ENCODE assay signal across 19 cellular contexts in genomic region chr13:39531646-39532045, GRCh38.
DNase-seq lines count a peak whose midpoint lies in the region; ATAC-seq and TF ChIP-seq lines count a peak whose summit lies in the region.
"Had no signal": no experiment of that assay in that cellular context is flagged by ENCODE, and none has a peak within 500 bp of the region (broad histone marks: within the 10 kb centered on the region; RNA-seq: fewer than 3 reads in every experiment).

No MANE protein-coding gene starts in this region.

- H3K9me3 ChIP-seq in adipocyte (ENCODE audit: control insufficient read depth, low read length), result no peaks in the 10 kb centered on the region
- H3K9me3 ChIP-seq: esophagus muscularis mucosa, pancreas, testis had no signal

- H3K4me3 ChIP-seq in adipocyte (ENCODE audit: low read length) (peak overlapping the region; percentile 74), foreskin fibroblast (ENCODE audit: low read depth in 1 of 2, low read length in 2 of 2) (no peak overlapping the region)
- H3K4me3 ChIP-seq: esophagus muscularis mucosa, pancreas, skin epidermis, testis had no signal

- no peaks in the 10 kb centered on the region for H3K27me3 ChIP-seq in adipocyte (replicated peaks; ENCODE audit: control insufficient read depth, insufficient read depth, low read length)
- H3K27me3 ChIP-seq: esophagus muscularis mucosa, pancreas, testis had no signal

- peaks cover 53% of the 10 kb centered on the region for H3K4me1 ChIP-seq in adipocyte (ENCODE audit: control insufficient read depth, insufficient read depth, low read length)
- H3K4me1 ChIP-seq: pancreas had no signal

- H3K9ac ChIP-seq in adipocyte (ENCODE audit: low read length), result peak overlapping the region; percentile 13

- no peaks in the 10 kb centered on the region for H3K36me3 ChIP-seq in adipocyte (ENCODE audit: control insufficient read depth, insufficient read depth, low read length, severe bottlenecking)
- H3K36me3 ChIP-seq: esophagus muscularis mucosa, pancreas had no signal

- no peak for TF ChIP-seq CTCF in foreskin fibroblast (IDR thresholded peaks at IDR 0.05; ENCODE audit: low read depth, low read length)

- peak; percentile 3 for DNase-seq in Daoy (ENCODE audit: low read depth)
- peak; percentile 61 for DNase-seq in LHCN-M2 (ENCODE audit: low read depth)
- DNase-seq in adipocyte (ENCODE audit: low read depth), result peak; percentile 58
- peak; percentile 57 to 69 for DNase-seq in foreskin fibroblast
- no peak for DNase-seq in iPS-NIHi7 (ENCODE audit: extremely low spot score)
- no peak for DNase-seq in 8988T
- DNase-seq: activated CD4-positive, alpha-beta T cell treated with anti-CD3 and anti-CD28 coated beads, Interleukin-2, amount 10 ng/mL, durations not matched to agents 24 days and 14 days; activated naive CD4-positive, alpha-beta T cell treated with anti-CD3 and anti-CD28 coated beads, Interleukin-2, amount 10 ng/mL, durations not matched to agents 7 days and 5 days; Calu3; hypothalamus; left cardiac atrium; MV-4-11; NCI-H2081 treated with DMSO at 0.1 percent for 48 hours; pancreas; testis had no signal

- no peak for ATAC-seq in HG02884 (IDR thresholded peaks at IDR 0.05; ENCODE audit: unreplicated experiment)
- no peak for ATAC-seq in GM18520 (IDR thresholded peaks at IDR 0.05; ENCODE audit: unreplicated experiment)
- ATAC-seq: pancreas had no signal

Comparison
In these comparisons a context has a peak if more than half of its experiments do, and no peak if none do; other contexts are left out.
1. DNase-seq: peak in Daoy (single experiment), LHCN-M2 (single experiment), adipocyte (single experiment) and foreskin fibroblast (2 of 2); none in iPS-NIHi7 (single experiment) and 8988T (single experiment).